10 cellular contexts compared by ENCODE assay signal in the genomic region with DNA sequence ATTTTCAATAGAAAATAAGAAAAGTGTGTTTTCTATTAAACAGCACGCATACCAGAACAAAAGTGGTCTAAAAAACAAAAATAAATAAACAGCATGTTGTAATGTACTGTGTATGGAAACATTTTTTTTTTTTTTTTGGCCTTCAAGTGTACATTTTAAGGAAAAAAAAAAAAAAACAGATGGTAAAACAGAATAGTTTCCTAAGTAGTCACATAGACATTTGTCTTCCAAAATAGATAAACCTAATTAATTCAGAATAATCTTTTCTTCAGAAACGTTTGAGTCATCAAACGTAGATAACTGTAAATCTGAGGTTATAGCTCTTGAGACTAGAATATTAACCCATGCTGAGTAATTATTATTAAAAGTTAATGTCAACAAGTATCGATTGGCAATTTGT. TPM values are rescaled to one million over a fixed set of nuclear protein-coding genes. Genes with fewer than 3 reads are reported as not detected.
DNase-seq lines count a peak whose midpoint lies in the region; ATAC-seq and TF ChIP-seq lines count a peak whose summit lies in the region.
"Had no signal": no experiment of that assay in that cellular context is flagged by ENCODE, and none has a peak within 500 bp of the region (broad histone marks: within the 10 kb centered on the region; RNA-seq: fewer than 3 reads in every experiment).

No MANE protein-coding gene starts in this region.

- no peak overlapping the region for H2AFZ ChIP-seq in OCI-LY7 (ENCODE audit: low read length)

- peak; percentile 8 for ATAC-seq in stimulated activated naive CD8-positive, alpha-beta T cell treated with anti-CD3 and anti-CD28 coated beads, Interleukin-15, amount 100 ng/mL, for 72 hours

- H3K9me3 Mint-ChIP-seq in stimulated activated naive CD8-positive, alpha-beta T cell treated with anti-CD3 and anti-CD28 coated beads, Interleukin-15, amount 100 ng/mL, for 72 hours, result peaks cover 0 to 6% of the 10 kb centered on the region in 2 donors

- CTCF ChIA-PET in OCI-LY7 (lab: Charles Lee; ENCODE audit: unreplicated experiment), result no interaction called here

- BruUV-seq in OCI-LY7 (replicated peaks; lab: Mats Ljungman, UMichigan), result no TSS peak

- no peaks in the 10 kb centered on the region for H4K20me1 ChIP-seq in OCI-LY7 (ENCODE audit: insufficient read depth, low read length)

- POLR2A ChIA-PET in OCI-LY7 (lab: Charles Lee), result interaction anchor here (0.6 to 0.7 kb wide), 2 partner anchors 188 to 463 kb away, joined by 3 to 7 read pairs; no protein-coding TSS in a partner anchor

- peaks cover 0 to 4% of the 10 kb centered on the region in 2 donors for H3K4me1 ChIP-seq in ascending aorta
- H3K4me1 ChIP-seq in OCI-LY7 (ENCODE audit: insufficient read depth, low read length, poor library complexity, severe bottlenecking), result no peaks in the 10 kb centered on the region

- H3K9me3 ChIP-seq in ascending aorta (no peaks in the 10 kb centered on the region), OCI-LY7 (ENCODE audit: low read length) (no peaks in the 10 kb centered on the region)
- H3K9me3 ChIP-seq: neutrophil had no signal

- TF ChIP-seq CTCF in ascending aorta (IDR thresholded peaks at IDR 0.05) (no peak), OCI-LY7 (conservative IDR thresholded peaks at IDR 0.05; ENCODE audit: low read length) (no peak)

- H3K27me3 Mint-ChIP-seq in stimulated activated naive CD8-positive, alpha-beta T cell treated with anti-CD3 and anti-CD28 coated beads, Interleukin-15, amount 100 ng/mL, for 72 hours, result peaks cover 52% of the 10 kb centered on the region

- H3K4me1 Mint-ChIP-seq in stimulated activated naive CD8-positive, alpha-beta T cell treated with anti-CD3 and anti-CD28 coated beads, Interleukin-15, amount 100 ng/mL, for 72 hours, result peaks cover 12% of the 10 kb centered on the region

- H3K27ac Mint-ChIP-seq in stimulated activated naive CD8-positive, alpha-beta T cell treated with anti-CD3 and anti-CD28 coated beads, Interleukin-15, amount 100 ng/mL, for 72 hours, result no peak overlapping the region

- DNase-seq in NCI-H1417 treated with DMSO at 0.1 percent for 48 hours (lab: John Stamatoyannopoulos, UW) (peak; percentile 18), NCI-H1417 (lab: John Stamatoyannopoulos, UW) (no peak), ascending aorta (ENCODE audit: low spot score in 2 of 2) (no peak), iris pigment epithelial cell (ENCODE audit: low read depth) (peak; percentile 11), amniotic stem cell (lab: John Stamatoyannopoulos, UW) (no peak), activated gamma-delta T cell treated with Interleukin-2 at 50 U/mL for 16 hours (no peak), OCI-LY7 (ENCODE audit: low spot score) (no peak)
- DNase-seq in stimulated activated naive CD8-positive, alpha-beta T cell treated with anti-CD3 and anti-CD28 coated beads, Interleukin-15, amount 100 ng/mL, for 72 hours, result no peak

- H3K27ac ChIP-seq in ascending aorta (peak overlapping the region; percentile 81 to 90), OCI-LY7 (ENCODE audit: low read depth, low read length, poor library complexity, severe bottlenecking) (no peak overlapping the region)
- H3K27ac ChIP-seq: 22Rv1, neutrophil had no signal

- H3K27me3 ChIP-seq in ascending aorta, result no peaks in the 10 kb centered on the region

- no peaks in the 10 kb centered on the region for H3K36me3 ChIP-seq in ascending aorta
- H3K36me3 ChIP-seq in OCI-LY7 (ENCODE audit: insufficient read depth, low read length), result no peaks in the 10 kb centered on the region
- H3K36me3 ChIP-seq: neutrophil had no signal

- intact Hi-C loops in ascending aorta (cut with DNase I) (loop anchor here (1.0 to 5.0 kb wide), 6 partner anchors 64 to 406 kb away; a partner anchor contains a TSS), OCI-LY7 (cut with micrococcal nuclease; ENCODE audit: unreplicated experiment) (no loop called here)

- peak overlapping the region; percentile 59 to 78 for H3K4me3 ChIP-seq in ascending aorta
- H3K4me3 ChIP-seq in OCI-LY7 (ENCODE audit: low read depth, low read length, poor library complexity, severe bottlenecking), result no peak overlapping the region

- H3K4me3 Mint-ChIP-seq in stimulated activated naive CD8-positive, alpha-beta T cell treated with anti-CD3 and anti-CD28 coated beads, Interleukin-15, amount 100 ng/mL, for 72 hours, result peak overlapping the region; percentile 77 to 86

- H3K9me2 ChIP-seq in OCI-LY7 (ENCODE audit: insufficient read depth, low read length), result no peaks in the 10 kb centered on the region

- no peak overlapping the region for H3K4me2 ChIP-seq in OCI-LY7 (ENCODE audit: low read length)

- H3K79me2 ChIP-seq in OCI-LY7 (ENCODE audit: insufficient read depth, low read depth, low read length), result no peaks in the 10 kb centered on the region

RNA-seq across cellular contexts. Expression of a gene that starts 0.4 kb away (rescaled TPM):
- total RNA-seq in ascending aorta (not detected), OCI-LY7 (2022) (not detected in 2 replicates)
- total RNA-seq in OCI-LY7 (2014; rRNA removed; shearing (Covaris generic)), result not detected in 2 replicates

Comparison
In these comparisons a context has a peak if more than half of its experiments do, and no peak if none do; other contexts are left out.
1. DNase-seq: peak in NCI-H1417 treated with DMSO at 0.1 percent for 48 hours (single experiment) and iris pigment epithelial cell (single experiment); none in NCI-H1417 (0 of 3), ascending aorta (0 of 2), stimulated activated naive CD8-positive, alpha-beta T cell treated with anti-CD3 and anti-CD28 coated beads, Interleukin-15, amount 100 ng/mL, for 72 hours (0 of 2), amniotic stem cell (single experiment), activated gamma-delta T cell treated with Interleukin-2 at 50 U/mL for 16 hours (single experiment) and OCI-LY7 (single experiment).